8 cellular contexts compared by ENCODE assay signal in genomic region chr17:64808178-64808977, GRCh38.
A peak's percentile ranks its signal among the peaks of the same experiment; 100 is the strongest.
DNase-seq lines count a peak whose midpoint lies in the region; ATAC-seq and TF ChIP-seq lines count a peak whose summit lies in the region.
"Not testable (repeated sequence)": the region's sequence is repeated elsewhere in the genome, so short reads cannot be mapped to it uniquely, and the experiment has no call there.

No MANE protein-coding gene starts in this region.

- TF ChIP-seq CTCF in GM13977 (IDR thresholded peaks at IDR 0.05; ENCODE audit: extremely low read depth, insufficient read depth, missing control alignments); RWPE1 (conservative IDR thresholded peaks at IDR 0.05; ENCODE audit: low read depth); fibroblast of villous mesenchyme (IDR thresholded peaks at IDR 0.05; ENCODE audit: insufficient read depth, low read depth, low read length); sigmoid colon (IDR thresholded peaks at IDR 0.05): not testable (repeated sequence)

- H3K4me1 ChIP-seq in sigmoid colon, result not testable (repeated sequence)

- ATAC-seq in HG02571 (IDR thresholded peaks at IDR 0.05; ENCODE audit: unreplicated experiment), result peak; percentile 86

- not testable (repeated sequence) for H3K9me3 Mint-ChIP-seq in activated T-helper 1 cell treated with anti-CD3 and anti-CD28 coated beads, Interleukin-12 subunit alpha, Interleukin-12 subunit beta, Interleukin-2, Interleukin-4 antibody, amounts not matched to agents 30 ng/mL and 10 ng/mL and 1 ng/mL, durations not matched to agents 14 hours and 24 hours and 36 hours

- in situ Hi-C loops in GM13977 (cut with MboI; ENCODE audit: low pct_unique_long_range_greater_than_20kb, low sequenced_read_pairs, unreplicated experiment), result not testable (repeated sequence)

- CTCF ChIA-PET in RWPE1 (lab: Yijun Ruan, JAX), result interaction anchor here (0.5 kb wide), 1 partner anchor 138 kb away, joined by 3 read pairs; no protein-coding TSS in a partner anchor

- H3K36me3 Mint-ChIP-seq in activated T-helper 1 cell treated with anti-CD3 and anti-CD28 coated beads, Interleukin-12 subunit alpha, Interleukin-12 subunit beta, Interleukin-2, Interleukin-4 antibody, amounts not matched to agents 30 ng/mL and 10 ng/mL and 1 ng/mL, durations not matched to agents 14 hours and 24 hours and 36 hours (ENCODE audit: low read depth), result peaks cover 18% of the 10 kb centered on the region

- H3K27me3 Mint-ChIP-seq in activated T-helper 1 cell treated with anti-CD3 and anti-CD28 coated beads, Interleukin-12 subunit alpha, Interleukin-12 subunit beta, Interleukin-2, Interleukin-4 antibody, amounts not matched to agents 30 ng/mL and 10 ng/mL and 1 ng/mL, durations not matched to agents 14 hours and 24 hours and 36 hours (ENCODE audit: insufficient read depth), result not testable (repeated sequence)

- TF ChIP-seq POLR2A in sigmoid colon (IDR thresholded peaks at IDR 0.05), result not testable (repeated sequence)

- H3K27ac Mint-ChIP-seq in activated T-helper 1 cell treated with anti-CD3 and anti-CD28 coated beads, Interleukin-12 subunit alpha, Interleukin-12 subunit beta, Interleukin-2, Interleukin-4 antibody, amounts not matched to agents 30 ng/mL and 10 ng/mL and 1 ng/mL, durations not matched to agents 14 hours and 24 hours and 36 hours, result peak overlapping the region; percentile 96

- POLR2A ChIA-PET in RWPE1 (lab: Yijun Ruan, JAX; ENCODE audit: low non-redundant PET), result not testable (repeated sequence)

- 53% methylated on average over 9 of the region's 9 CpGs for whole genome bisulfite sequencing in sigmoid colon, 2 donors

- H3K4me1 Mint-ChIP-seq in activated T-helper 1 cell treated with anti-CD3 and anti-CD28 coated beads, Interleukin-12 subunit alpha, Interleukin-12 subunit beta, Interleukin-2, Interleukin-4 antibody, amounts not matched to agents 30 ng/mL and 10 ng/mL and 1 ng/mL, durations not matched to agents 14 hours and 24 hours and 36 hours (ENCODE audit: low read depth), result peaks cover 17% of the 10 kb centered on the region

- TF ChIP-seq EP300 in sigmoid colon (IDR thresholded peaks at IDR 0.05), result not testable (repeated sequence)

- peak overlapping the region; percentile 39 for H3K27ac ChIP-seq in KOPT-K1 (ENCODE audit: low read depth, low read length, poor library complexity, severe bottlenecking)
- H3K27ac ChIP-seq in RWPE1, result peak overlapping the region; percentile 72
- H3K27ac ChIP-seq in sigmoid colon, result peak overlapping the region in 1 of 4 donors; percentile 14

- H3K36me3 ChIP-seq in KOPT-K1 (ENCODE audit: insufficient read depth, low read length), result peaks cover 44% of the 10 kb centered on the region
- H3K36me3 ChIP-seq in sigmoid colon, result not testable (repeated sequence)

- peak; percentile 29 for DNase-seq in GM13977 (ENCODE audit: low spot score)
- DNase-seq in RWPE1 (ENCODE audit: low spot score), result not testable (repeated sequence)
- DNase-seq in activated T-helper 1 cell treated with anti-CD3 and anti-CD28 coated beads, Interleukin-12 subunit alpha, Interleukin-12 subunit beta, Interleukin-2, Interleukin-4 antibody, amounts not matched to agents 30 ng/mL and 10 ng/mL and 1 ng/mL, durations not matched to agents 14 hours and 24 hours and 36 hours (ENCODE audit: low spot score), result peak; percentile 60
- peak; percentile 44 for DNase-seq in fibroblast of villous mesenchyme (ENCODE audit: low read depth)
- DNase-seq in sigmoid colon, result peak; percentile 74
- peak; percentile 86 for DNase-seq in ureter (ENCODE audit: low spot score)

- peak overlapping the region; percentile 42 for H3K4me3 Mint-ChIP-seq in activated T-helper 1 cell treated with anti-CD3 and anti-CD28 coated beads, Interleukin-12 subunit alpha, Interleukin-12 subunit beta, Interleukin-2, Interleukin-4 antibody, amounts not matched to agents 30 ng/mL and 10 ng/mL and 1 ng/mL, durations not matched to agents 14 hours and 24 hours and 36 hours

- H3K9me3 ChIP-seq in KOPT-K1 (ENCODE audit: insufficient read depth, low read length, poor library complexity, severe bottlenecking); sigmoid colon: not testable (repeated sequence)

- H3K4me3 ChIP-seq in fibroblast of villous mesenchyme (ENCODE audit: low read depth, low read length); sigmoid colon: not testable (repeated sequence)

- H3K27me3 ChIP-seq in sigmoid colon, result not testable (repeated sequence)

- intact Hi-C loops in activated T-helper 1 cell treated with anti-CD3 and anti-CD28 coated beads, Interleukin-12 subunit alpha, Interleukin-12 subunit beta, Interleukin-2, Interleukin-4 antibody, amounts not matched to agents 30 ng/mL and 10 ng/mL and 1 ng/mL, durations not matched to agents 14 hours and 24 hours and 36 hours (cut with micrococcal nuclease); sigmoid colon (cut with DNase I): not testable (repeated sequence)
